ENCODE assay signal across 18 cellular contexts in genomic region chr20:60482201-60482600, GRCh38.
"Had no signal": no experiment of that assay in that cellular context is flagged by ENCODE, and none has a peak within 500 bp of the region (broad histone marks: within the 10 kb centered on the region; RNA-seq: fewer than 3 reads in every experiment).

No MANE protein-coding gene starts in this region.

- H3K36me3 ChIP-seq: ovary, right lobe of liver, thoracic aorta had no signal

- H3K27me3 Mint-ChIP-seq: activated CD4-positive, alpha-beta memory T cell treated with anti-CD3 and anti-CD28 coated beads, Interleukin-2, amount 10 ng/mL, durations not matched to agents 7 days and 5 days; activated CD4-positive, alpha-beta T cell treated with anti-CD3 and anti-CD28 coated beads for 36 hours; activated CD8-positive, alpha-beta memory T cell treated with anti-CD3 and anti-CD28 coated beads, Interleukin-2, amount 10 ng/mL, durations not matched to agents 7 days and 5 days; stimulated activated memory B cell treated with anti-CD40 and anti-IgM and Interleukin-4, amounts not matched to agents 10 μg/mL and 1 μg/mL and 100 μg/mL, for 72 hours had no signal

- H3K9me3 ChIP-seq: ovary, psoas muscle, right lobe of liver, thoracic aorta had no signal

- H3K9me3 Mint-ChIP-seq: activated naive CD4-positive, alpha-beta T cell treated with anti-CD3 and anti-CD28 coated beads for 36 hours; stimulated activated memory B cell treated with anti-CD40 and anti-IgM and Interleukin-4, amounts not matched to agents 10 μg/mL and 1 μg/mL and 100 μg/mL, for 72 hours; T-helper 2 cell treated with Interferon-gamma antibody and Interleukin-4, amounts not matched to agents 5 μg/mL and 100 μg/mL, for 36 hours had no signal

- H3K4me3 Mint-ChIP-seq: activated CD4-positive, alpha-beta memory T cell treated with anti-CD3 and anti-CD28 coated beads, Interleukin-2, amount 10 ng/mL, durations not matched to agents 7 days and 5 days; activated CD4-positive, alpha-beta T cell treated with anti-CD3 and anti-CD28 coated beads for 36 hours; activated CD8-positive, alpha-beta memory T cell treated with anti-CD3 and anti-CD28 coated beads, Interleukin-2, amount 10 ng/mL, durations not matched to agents 7 days and 5 days; activated naive CD4-positive, alpha-beta T cell treated with anti-CD3 and anti-CD28 coated beads for 36 hours; brain; naive thymus-derived CD4-positive, alpha-beta T cell; stimulated activated memory B cell treated with anti-CD40 and anti-IgM and Interleukin-4, amounts not matched to agents 10 μg/mL and 1 μg/mL and 100 μg/mL, for 72 hours; T-helper 2 cell treated with Interferon-gamma antibody and Interleukin-4, amounts not matched to agents 5 μg/mL and 100 μg/mL, for 36 hours; WTC11 had no signal

- H3K27ac Mint-ChIP-seq: activated CD4-positive, alpha-beta memory T cell treated with anti-CD3 and anti-CD28 coated beads, Interleukin-2, amount 10 ng/mL, durations not matched to agents 7 days and 5 days; activated CD4-positive, alpha-beta T cell treated with anti-CD3 and anti-CD28 coated beads for 36 hours; activated CD8-positive, alpha-beta memory T cell treated with anti-CD3 and anti-CD28 coated beads, Interleukin-2, amount 10 ng/mL, durations not matched to agents 7 days and 5 days; activated naive CD4-positive, alpha-beta T cell treated with anti-CD3 and anti-CD28 coated beads for 36 hours; naive thymus-derived CD4-positive, alpha-beta T cell; stimulated activated memory B cell treated with anti-CD40 and anti-IgM and Interleukin-4, amounts not matched to agents 10 μg/mL and 1 μg/mL and 100 μg/mL, for 72 hours; T-helper 2 cell treated with Interferon-gamma antibody and Interleukin-4, amounts not matched to agents 5 μg/mL and 100 μg/mL, for 36 hours; WTC11 had no signal

- H3K36me3 Mint-ChIP-seq: activated CD8-positive, alpha-beta memory T cell treated with anti-CD3 and anti-CD28 coated beads, Interleukin-2, amount 10 ng/mL, durations not matched to agents 7 days and 5 days; brain; naive thymus-derived CD4-positive, alpha-beta T cell; stimulated activated memory B cell treated with anti-CD40 and anti-IgM and Interleukin-4, amounts not matched to agents 10 μg/mL and 1 μg/mL and 100 μg/mL, for 72 hours had no signal

- H3K4me1 ChIP-seq: psoas muscle, right lobe of liver had no signal

- H3K27ac ChIP-seq: ovary, psoas muscle, right lobe of liver, thoracic aorta had no signal

- DNase-seq: activated CD4-positive, alpha-beta memory T cell treated with anti-CD3 and anti-CD28 coated beads, Interleukin-2, amount 10 ng/mL, durations not matched to agents 7 days and 5 days; activated CD4-positive, alpha-beta T cell treated with anti-CD3 and anti-CD28 coated beads for 36 hours; activated CD8-positive, alpha-beta memory T cell treated with anti-CD3 and anti-CD28 coated beads, Interleukin-2, amount 10 ng/mL, durations not matched to agents 7 days and 5 days; activated naive CD4-positive, alpha-beta T cell treated with anti-CD3 and anti-CD28 coated beads for 36 hours; anterior cingulate cortex; caudate nucleus; mesendoderm; naive thymus-derived CD4-positive, alpha-beta T cell; ovary; psoas muscle; right lobe of liver; stimulated activated CD4-positive, alpha-beta T cell treated with anti-CD3 and anti-CD28 coated beads, Interleukin-4, amount 100 ng/mL, for 4 hours had no signal

- ATAC-seq: activated CD4-positive, alpha-beta T cell treated with anti-CD3 and anti-CD28 coated beads for 36 hours; activated CD8-positive, alpha-beta memory T cell treated with anti-CD3 and anti-CD28 coated beads, Interleukin-2, amount 10 ng/mL, durations not matched to agents 7 days and 5 days; naive thymus-derived CD4-positive, alpha-beta T cell; right lobe of liver; stimulated activated memory B cell treated with anti-CD40 and anti-IgM and Interleukin-4, amounts not matched to agents 10 μg/mL and 1 μg/mL and 100 μg/mL, for 72 hours had no signal

- H3K27me3 ChIP-seq: ovary, right lobe of liver had no signal

- H3K4me3 ChIP-seq: ovary, psoas muscle, right lobe of liver, thoracic aorta had no signal

- H3K4me1 Mint-ChIP-seq: activated CD4-positive, alpha-beta memory T cell treated with anti-CD3 and anti-CD28 coated beads, Interleukin-2, amount 10 ng/mL, durations not matched to agents 7 days and 5 days; activated CD4-positive, alpha-beta T cell treated with anti-CD3 and anti-CD28 coated beads for 36 hours; activated CD8-positive, alpha-beta memory T cell treated with anti-CD3 and anti-CD28 coated beads, Interleukin-2, amount 10 ng/mL, durations not matched to agents 7 days and 5 days; naive thymus-derived CD4-positive, alpha-beta T cell; stimulated activated memory B cell treated with anti-CD40 and anti-IgM and Interleukin-4, amounts not matched to agents 10 μg/mL and 1 μg/mL and 100 μg/mL, for 72 hours had no signal

- FAIRE-seq: TTC549 had no signal
